In the genomic region with DNA sequence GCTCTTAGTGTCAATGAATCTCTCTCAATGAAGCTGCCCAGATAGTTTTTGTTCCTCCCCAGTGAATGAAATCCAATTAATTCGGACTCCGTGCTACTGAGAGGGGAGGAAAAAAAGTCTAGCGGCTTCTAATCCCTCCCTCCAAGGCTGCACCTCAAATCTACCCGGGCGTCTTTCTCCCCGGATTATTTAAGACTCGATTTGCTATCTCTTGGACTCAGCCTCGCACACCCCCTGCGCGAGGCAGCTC, we compare ENCODE assay signal across 8 cellular contexts. TPM values are rescaled to one million over a fixed set of nuclear protein-coding genes. Genes with fewer than 3 reads are reported as not detected.
DNase-seq lines count a peak whose midpoint lies in the region; ATAC-seq and TF ChIP-seq lines count a peak whose summit lies in the region.

No MANE protein-coding gene starts in this region.

- H3K36me3 ChIP-seq in A673 (ENCODE audit: insufficient read depth, low read length, poor library complexity, severe bottlenecking) (peaks cover 40% of the 10 kb centered on the region), HAP-1 (replicated peaks) (no peaks in the 10 kb centered on the region), brain microvascular endothelial cell (replicated peaks) (peaks cover 25% of the 10 kb centered on the region), mucosa of descending colon (ENCODE audit: low read depth) (no peaks in the 10 kb centered on the region)

- CTCF ChIA-PET in A673 (lab: Charles Lee): interaction anchor here (1.4 to 1.5 kb wide), 2 partner anchors 107 to 335 kb away, joined by 4 to 5 read pairs; no protein-coding TSS in a partner anchor

- H3K4me3 ChIP-seq in A673 (ENCODE audit: low read depth, low read length, poor library complexity, severe bottlenecking) (peak overlapping the region; percentile 68), HAP-1 (peak overlapping the region; percentile 35), brain microvascular endothelial cell (ENCODE audit: low read depth, low read length) (peak overlapping the region; percentile 100), mucosa of descending colon (peak overlapping the region; percentile 84)

- no peak for TF ChIP-seq CTCF in A673 (conservative IDR thresholded peaks at IDR 0.05; ENCODE audit: low read depth, low read length)
- TF ChIP-seq CTCF in brain microvascular endothelial cell (IDR thresholded peaks at IDR 0.05; ENCODE audit: low read depth, low read length, missing control alignments): no peak
- TF ChIP-seq CTCF in mucosa of descending colon (IDR thresholded peaks at IDR 0.05): no peak

- POLR2A ChIA-PET in A673 (lab: Charles Lee; ENCODE audit: low non-redundant PET): interaction anchor here (0.5 to 2.3 kb wide), 8 partner anchors 38 to 709 kb away, joined by 3 to 10 read pairs (median 4); no protein-coding TSS in a partner anchor

- peaks cover 29% of the 10 kb centered on the region for H3K4me1 ChIP-seq in A673 (ENCODE audit: insufficient read depth, low read length, poor library complexity, severe bottlenecking)
- peaks cover 34% of the 10 kb centered on the region for H3K4me1 ChIP-seq in HAP-1
- peaks cover 37% of the 10 kb centered on the region for H3K4me1 ChIP-seq in mucosa of descending colon (ENCODE audit: low read depth)

- H3K27ac ChIP-seq in A673 (ENCODE audit: low read depth, low read length, poor library complexity, severe bottlenecking) (peak overlapping the region; percentile 97), brain microvascular endothelial cell (peak overlapping the region; percentile 69)

- in situ Hi-C loops in HAP-1 (cut with MboI; ENCODE audit: low sequenced_read_pairs) (no loop called here), brain microvascular endothelial cell (cut with HindIII; ENCODE audit: low pct_ligation_motif_present, low sequenced_read_pairs) (loop anchor here (25.0 kb wide), 1 partner anchor 110 kb away; no protein-coding TSS in a partner anchor)

- intact Hi-C loops in A673 (cut with micrococcal nuclease; ENCODE audit: unreplicated experiment) (loop anchor here (1.0 to 2.0 kb wide), 6 partner anchors 33 to 333 kb away; no protein-coding TSS in a partner anchor), mucosa of descending colon (cut with DNase I, micrococcal nuclease) (loop anchor here in 1 of 2 donors (5.0 kb wide), 1 partner anchor 110 kb away; no protein-coding TSS in a partner anchor)

- DNase-seq in A673 (ENCODE audit: low spot score) (no peak), HAP-1 (ENCODE audit: low spot score in 2 of 2) (peak in 1 of 2 experiments; percentile 40), brain microvascular endothelial cell (no peak), mucosa of descending colon (no peak), 8988T (no peak), middle frontal gyrus (ENCODE audit: extremely low spot score, low spot score) (no peak), CD1c-positive myeloid dendritic cell (ENCODE audit: extremely low spot score) (no peak)

- ATAC-seq in mucosa of descending colon (no peak), HG03039 (IDR thresholded peaks at IDR 0.05; ENCODE audit: unreplicated experiment) (no peak)

- H3K9me3 ChIP-seq in A673 (ENCODE audit: low read depth, low read length, poor library complexity, severe bottlenecking): no peaks in the 10 kb centered on the region
- H3K9me3 ChIP-seq in HAP-1: no peaks in the 10 kb centered on the region
- no peaks in the 10 kb centered on the region for H3K9me3 ChIP-seq in mucosa of descending colon

- no TSS peak for BruUV-seq in A673 (replicated peaks; lab: Mats Ljungman, UMichigan)

- no peaks in the 10 kb centered on the region for H3K27me3 ChIP-seq in A673 (replicated peaks; ENCODE audit: insufficient read depth, low read depth, low read length, poor library complexity)
- H3K27me3 ChIP-seq in HAP-1 (ENCODE audit: low read depth): peaks cover 13% of the 10 kb centered on the region
- H3K27me3 ChIP-seq in brain microvascular endothelial cell (replicated peaks): no peaks in the 10 kb centered on the region

RNA-seq across cellular contexts. Expression of gene DUSP6, which starts 0.1 kb away (rescaled TPM):
- total RNA-seq in A673 (2021) (207 and 226 TPM in 2 replicates), mucosa of descending colon (10 to 100 TPM; 56.6 to 82.1 (median 65.0) TPM)

Comparison
In these comparisons a context has a peak if more than half of its experiments do, and no peak if none do; other contexts are left out.
1. H3K4me3 ChIP-seq: peak in every context shown above with its lines; median percentile 100 in brain microvascular endothelial cell; 84 in mucosa of descending colon; 68 in A673; 35 in HAP-1.